31 cellular contexts compared by ENCODE assay signal in genomic region chr3:4079354-4080180, GRCh38.
DNase-seq lines count a peak whose midpoint lies in the region; ATAC-seq and TF ChIP-seq lines count a peak whose summit lies in the region.
"Had no signal": no experiment of that assay in that cellular context is flagged by ENCODE, and none has a peak within 500 bp of the region (broad histone marks: within the 10 kb centered on the region; RNA-seq: fewer than 3 reads in every experiment).

No MANE protein-coding gene starts in this region.

- H3K36me3 Mint-ChIP-seq in memory B cell = peaks cover 4% of the 10 kb centered on the region
- peaks cover 3% of the 10 kb centered on the region for H3K36me3 Mint-ChIP-seq in activated naive CD8-positive, alpha-beta T cell treated with anti-CD3 and anti-CD28 coated beads for 36 hours
- H3K36me3 Mint-ChIP-seq: CD4-positive, CD25-positive, alpha-beta regulatory T cell had no signal

- H3K27ac ChIP-seq in brain microvascular endothelial cell = no peak overlapping the region
- H3K27ac ChIP-seq: A549, left ventricle myocardium inferior, neutrophil, prostate gland, transverse colon had no signal

- DNase-seq in MV-4-11 (lab: John Stamatoyannopoulos, UW) (peak; percentile 31), memory B cell (ENCODE audit: low spot score in 2 of 2) (no peak), brain microvascular endothelial cell (no peak), left cardiac atrium (no peak), KG1 (lab: John Stamatoyannopoulos, UW) (no peak)
- no peak for DNase-seq in activated naive CD8-positive, alpha-beta T cell treated with anti-CD3 and anti-CD28 coated beads for 36 hours
- DNase-seq: activated CD4-positive, alpha-beta memory T cell treated with anti-CD3 and anti-CD28 coated beads, Interleukin-2, amount 10 ng/mL, durations not matched to agents 7 days and 5 days; activated CD4-positive, alpha-beta T cell treated with anti-CD3 and anti-CD28 coated beads for 1 hour; activated CD8-positive, alpha-beta memory T cell treated with anti-CD3 and anti-CD28 coated beads, Interleukin-2, amount 50 U/mL, for 48 hours; activated naive CD4-positive, alpha-beta T cell treated with Interleukin-2 at 50 U/mL for 16 hours; CD4-positive, CD25-positive, alpha-beta regulatory T cell; DND-41; endodermal cell; glutamatergic neuron; left ventricle myocardium inferior; naive B cell; NCI-H1436; NCI-H2081 treated with DMSO at 0.1 percent for 48 hours; NCI-H2227 treated with DMSO at 0.1 percent for 48 hours; NCI-H526; PC-3; stimulated activated CD4-positive, alpha-beta T cell treated with anti-CD3 and anti-CD28 coated beads, Interleukin-4, amount 100 ng/mL, for 24 hours; transverse colon had no signal

- H3K4me3 ChIP-seq in brain microvascular endothelial cell (ENCODE audit: low read depth, low read length) = no peak overlapping the region
- H3K4me3 ChIP-seq: A549, left ventricle myocardium inferior, prostate gland, transverse colon had no signal

- no peak overlapping the region for H3K4me3 Mint-ChIP-seq in memory B cell
- no peak overlapping the region for H3K4me3 Mint-ChIP-seq in activated naive CD8-positive, alpha-beta T cell treated with anti-CD3 and anti-CD28 coated beads for 36 hours
- H3K4me3 Mint-ChIP-seq: activated CD4-positive, alpha-beta memory T cell treated with anti-CD3 and anti-CD28 coated beads, Interleukin-2, amount 10 ng/mL, durations not matched to agents 7 days and 5 days; activated T-helper 1 cell treated with anti-CD3 and anti-CD28 coated beads, Interleukin-12 subunit alpha, Interleukin-12 subunit beta, Interleukin-2, Interleukin-4 antibody, amounts not matched to agents 30 ng/mL and 10 ng/mL and 1 ng/mL, durations not matched to agents 14 hours and 24 hours and 36 hours; CD4-positive, CD25-positive, alpha-beta regulatory T cell; central memory CD8-positive, alpha-beta T cell; endodermal cell; naive B cell had no signal

- H3K27me3 ChIP-seq in brain microvascular endothelial cell (replicated peaks) = no peaks in the 10 kb centered on the region
- H3K27me3 ChIP-seq: neutrophil, transverse colon had no signal

- no peaks in the 10 kb centered on the region for H3K9me3 Mint-ChIP-seq in memory B cell
- H3K9me3 Mint-ChIP-seq in activated naive CD8-positive, alpha-beta T cell treated with anti-CD3 and anti-CD28 coated beads for 36 hours = peaks cover 13% of the 10 kb centered on the region
- H3K9me3 Mint-ChIP-seq: activated CD4-positive, alpha-beta memory T cell treated with anti-CD3 and anti-CD28 coated beads, Interleukin-2, amount 10 ng/mL, durations not matched to agents 7 days and 5 days; activated T-helper 1 cell treated with anti-CD3 and anti-CD28 coated beads, Interleukin-12 subunit alpha, Interleukin-12 subunit beta, Interleukin-2, Interleukin-4 antibody, amounts not matched to agents 30 ng/mL and 10 ng/mL and 1 ng/mL, durations not matched to agents 14 hours and 24 hours and 36 hours had no signal

- intact Hi-C loops in left cardiac atrium (cut with DNase I) = no loop called here

- TF ChIP-seq CTCF in brain microvascular endothelial cell (IDR thresholded peaks at IDR 0.05; ENCODE audit: low read depth, low read length, missing control alignments) = no peak

- peak; percentile 12 for ATAC-seq in GM18870 (IDR thresholded peaks at IDR 0.05; ENCODE audit: unreplicated experiment)
- peak; percentile 13 for ATAC-seq in HG02798 (IDR thresholded peaks at IDR 0.05; ENCODE audit: poor library complexity, unreplicated experiment)
- ATAC-seq in memory B cell (ENCODE audit: low read depth) = no peak
- no peak for ATAC-seq in left cardiac atrium
- ATAC-seq: A549, PC-3, sciatic nerve had no signal

- H3K4me1 Mint-ChIP-seq in memory B cell = peaks cover 19% of the 10 kb centered on the region
- H3K4me1 Mint-ChIP-seq in activated naive CD8-positive, alpha-beta T cell treated with anti-CD3 and anti-CD28 coated beads for 36 hours = no peaks in the 10 kb centered on the region
- H3K4me1 Mint-ChIP-seq: activated CD4-positive, alpha-beta memory T cell treated with anti-CD3 and anti-CD28 coated beads, Interleukin-2, amount 10 ng/mL, durations not matched to agents 7 days and 5 days; CD4-positive, CD25-positive, alpha-beta regulatory T cell; central memory CD8-positive, alpha-beta T cell had no signal

- no peaks in the 10 kb centered on the region for H3K36me3 ChIP-seq in brain microvascular endothelial cell (replicated peaks)
- H3K36me3 ChIP-seq: left ventricle myocardium inferior, neutrophil, prostate gland, transverse colon had no signal

- in situ Hi-C loops in brain microvascular endothelial cell (cut with HindIII; ENCODE audit: low pct_ligation_motif_present, low sequenced_read_pairs) = no loop called here

- no peaks in the 10 kb centered on the region for H3K27me3 Mint-ChIP-seq in memory B cell
- no peaks in the 10 kb centered on the region for H3K27me3 Mint-ChIP-seq in activated naive CD8-positive, alpha-beta T cell treated with anti-CD3 and anti-CD28 coated beads for 36 hours
- H3K27me3 Mint-ChIP-seq: activated CD4-positive, alpha-beta memory T cell treated with anti-CD3 and anti-CD28 coated beads, Interleukin-2, amount 10 ng/mL, durations not matched to agents 7 days and 5 days; CD4-positive, CD25-positive, alpha-beta regulatory T cell; central memory CD8-positive, alpha-beta T cell; naive B cell had no signal

- peak overlapping the region; percentile 53 for H3K27ac Mint-ChIP-seq in memory B cell
- no peak overlapping the region for H3K27ac Mint-ChIP-seq in activated naive CD8-positive, alpha-beta T cell treated with anti-CD3 and anti-CD28 coated beads for 36 hours
- H3K27ac Mint-ChIP-seq: activated CD4-positive, alpha-beta memory T cell treated with anti-CD3 and anti-CD28 coated beads, Interleukin-2, amount 10 ng/mL, durations not matched to agents 7 days and 5 days; activated T-helper 1 cell treated with anti-CD3 and anti-CD28 coated beads, Interleukin-12 subunit alpha, Interleukin-12 subunit beta, Interleukin-2, Interleukin-4 antibody, amounts not matched to agents 30 ng/mL and 10 ng/mL and 1 ng/mL, durations not matched to agents 14 hours and 24 hours and 36 hours; CD4-positive, CD25-positive, alpha-beta regulatory T cell; endodermal cell had no signal

Comparison
In these comparisons a context has a peak if more than half of its experiments do, and no peak if none do; other contexts are left out.
1. ATAC-seq: peak in GM18870 (single experiment) and HG02798 (single experiment); none in memory B cell (single experiment) and left cardiac atrium (0 of 2).